Comparison of ENCODE assay signal across 1 cellular context in genomic region chr15:90660195-90660995, GRCh38.
TF ChIP-seq lines count a peak whose summit lies in the region.

No MANE protein-coding gene starts in this region.

TF ChIP-seq in K562, 482 proteins besides CTCF, POLR2A, EP300 and RAD21 (continued from another document and continues in another):
- TF ChIP-seq, protein P1, sequence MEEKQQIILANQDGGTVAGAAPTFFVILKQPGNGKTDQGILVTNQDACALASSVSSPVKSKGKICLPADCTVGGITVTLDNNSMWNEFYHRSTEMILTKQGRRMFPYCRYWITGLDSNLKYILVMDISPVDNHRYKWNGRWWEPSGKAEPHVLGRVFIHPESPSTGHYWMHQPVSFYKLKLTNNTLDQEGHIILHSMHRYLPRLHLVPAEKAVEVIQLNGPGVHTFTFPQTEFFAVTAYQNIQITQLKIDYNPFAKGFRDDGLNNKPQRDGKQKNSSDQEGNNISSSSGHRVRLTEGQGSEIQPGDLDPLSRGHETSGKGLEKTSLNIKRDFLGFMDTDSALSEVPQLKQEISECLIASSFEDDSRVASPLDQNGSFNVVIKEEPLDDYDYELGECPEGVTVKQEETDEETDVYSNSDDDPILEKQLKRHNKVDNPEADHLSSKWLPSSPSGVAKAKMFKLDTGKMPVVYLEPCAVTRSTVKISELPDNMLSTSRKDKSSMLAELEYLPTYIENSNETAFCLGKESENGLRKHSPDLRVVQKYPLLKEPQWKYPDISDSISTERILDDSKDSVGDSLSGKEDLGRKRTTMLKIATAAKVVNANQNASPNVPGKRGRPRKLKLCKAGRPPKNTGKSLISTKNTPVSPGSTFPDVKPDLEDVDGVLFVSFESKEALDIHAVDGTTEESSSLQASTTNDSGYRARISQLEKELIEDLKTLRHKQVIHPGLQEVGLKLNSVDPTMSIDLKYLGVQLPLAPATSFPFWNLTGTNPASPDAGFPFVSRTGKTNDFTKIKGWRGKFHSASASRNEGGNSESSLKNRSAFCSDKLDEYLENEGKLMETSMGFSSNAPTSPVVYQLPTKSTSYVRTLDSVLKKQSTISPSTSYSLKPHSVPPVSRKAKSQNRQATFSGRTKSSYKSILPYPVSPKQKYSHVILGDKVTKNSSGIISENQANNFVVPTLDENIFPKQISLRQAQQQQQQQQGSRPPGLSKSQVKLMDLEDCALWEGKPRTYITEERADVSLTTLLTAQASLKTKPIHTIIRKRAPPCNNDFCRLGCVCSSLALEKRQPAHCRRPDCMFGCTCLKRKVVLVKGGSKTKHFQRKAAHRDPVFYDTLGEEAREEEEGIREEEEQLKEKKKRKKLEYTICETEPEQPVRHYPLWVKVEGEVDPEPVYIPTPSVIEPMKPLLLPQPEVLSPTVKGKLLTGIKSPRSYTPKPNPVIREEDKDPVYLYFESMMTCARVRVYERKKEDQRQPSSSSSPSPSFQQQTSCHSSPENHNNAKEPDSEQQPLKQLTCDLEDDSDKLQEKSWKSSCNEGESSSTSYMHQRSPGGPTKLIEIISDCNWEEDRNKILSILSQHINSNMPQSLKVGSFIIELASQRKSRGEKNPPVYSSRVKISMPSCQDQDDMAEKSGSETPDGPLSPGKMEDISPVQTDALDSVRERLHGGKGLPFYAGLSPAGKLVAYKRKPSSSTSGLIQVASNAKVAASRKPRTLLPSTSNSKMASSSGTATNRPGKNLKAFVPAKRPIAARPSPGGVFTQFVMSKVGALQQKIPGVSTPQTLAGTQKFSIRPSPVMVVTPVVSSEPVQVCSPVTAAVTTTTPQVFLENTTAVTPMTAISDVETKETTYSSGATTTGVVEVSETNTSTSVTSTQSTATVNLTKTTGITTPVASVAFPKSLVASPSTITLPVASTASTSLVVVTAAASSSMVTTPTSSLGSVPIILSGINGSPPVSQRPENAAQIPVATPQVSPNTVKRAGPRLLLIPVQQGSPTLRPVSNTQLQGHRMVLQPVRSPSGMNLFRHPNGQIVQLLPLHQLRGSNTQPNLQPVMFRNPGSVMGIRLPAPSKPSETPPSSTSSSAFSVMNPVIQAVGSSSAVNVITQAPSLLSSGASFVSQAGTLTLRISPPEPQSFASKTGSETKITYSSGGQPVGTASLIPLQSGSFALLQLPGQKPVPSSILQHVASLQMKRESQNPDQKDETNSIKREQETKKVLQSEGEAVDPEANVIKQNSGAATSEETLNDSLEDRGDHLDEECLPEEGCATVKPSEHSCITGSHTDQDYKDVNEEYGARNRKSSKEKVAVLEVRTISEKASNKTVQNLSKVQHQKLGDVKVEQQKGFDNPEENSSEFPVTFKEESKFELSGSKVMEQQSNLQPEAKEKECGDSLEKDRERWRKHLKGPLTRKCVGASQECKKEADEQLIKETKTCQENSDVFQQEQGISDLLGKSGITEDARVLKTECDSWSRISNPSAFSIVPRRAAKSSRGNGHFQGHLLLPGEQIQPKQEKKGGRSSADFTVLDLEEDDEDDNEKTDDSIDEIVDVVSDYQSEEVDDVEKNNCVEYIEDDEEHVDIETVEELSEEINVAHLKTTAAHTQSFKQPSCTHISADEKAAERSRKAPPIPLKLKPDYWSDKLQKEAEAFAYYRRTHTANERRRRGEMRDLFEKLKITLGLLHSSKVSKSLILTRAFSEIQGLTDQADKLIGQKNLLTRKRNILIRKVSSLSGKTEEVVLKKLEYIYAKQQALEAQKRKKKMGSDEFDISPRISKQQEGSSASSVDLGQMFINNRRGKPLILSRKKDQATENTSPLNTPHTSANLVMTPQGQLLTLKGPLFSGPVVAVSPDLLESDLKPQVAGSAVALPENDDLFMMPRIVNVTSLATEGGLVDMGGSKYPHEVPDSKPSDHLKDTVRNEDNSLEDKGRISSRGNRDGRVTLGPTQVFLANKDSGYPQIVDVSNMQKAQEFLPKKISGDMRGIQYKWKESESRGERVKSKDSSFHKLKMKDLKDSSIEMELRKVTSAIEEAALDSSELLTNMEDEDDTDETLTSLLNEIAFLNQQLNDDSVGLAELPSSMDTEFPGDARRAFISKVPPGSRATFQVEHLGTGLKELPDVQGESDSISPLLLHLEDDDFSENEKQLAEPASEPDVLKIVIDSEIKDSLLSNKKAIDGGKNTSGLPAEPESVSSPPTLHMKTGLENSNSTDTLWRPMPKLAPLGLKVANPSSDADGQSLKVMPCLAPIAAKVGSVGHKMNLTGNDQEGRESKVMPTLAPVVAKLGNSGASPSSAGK (IDR thresholded peaks at IDR 0.05): no peak
- TF ChIP-seq, protein P2, sequence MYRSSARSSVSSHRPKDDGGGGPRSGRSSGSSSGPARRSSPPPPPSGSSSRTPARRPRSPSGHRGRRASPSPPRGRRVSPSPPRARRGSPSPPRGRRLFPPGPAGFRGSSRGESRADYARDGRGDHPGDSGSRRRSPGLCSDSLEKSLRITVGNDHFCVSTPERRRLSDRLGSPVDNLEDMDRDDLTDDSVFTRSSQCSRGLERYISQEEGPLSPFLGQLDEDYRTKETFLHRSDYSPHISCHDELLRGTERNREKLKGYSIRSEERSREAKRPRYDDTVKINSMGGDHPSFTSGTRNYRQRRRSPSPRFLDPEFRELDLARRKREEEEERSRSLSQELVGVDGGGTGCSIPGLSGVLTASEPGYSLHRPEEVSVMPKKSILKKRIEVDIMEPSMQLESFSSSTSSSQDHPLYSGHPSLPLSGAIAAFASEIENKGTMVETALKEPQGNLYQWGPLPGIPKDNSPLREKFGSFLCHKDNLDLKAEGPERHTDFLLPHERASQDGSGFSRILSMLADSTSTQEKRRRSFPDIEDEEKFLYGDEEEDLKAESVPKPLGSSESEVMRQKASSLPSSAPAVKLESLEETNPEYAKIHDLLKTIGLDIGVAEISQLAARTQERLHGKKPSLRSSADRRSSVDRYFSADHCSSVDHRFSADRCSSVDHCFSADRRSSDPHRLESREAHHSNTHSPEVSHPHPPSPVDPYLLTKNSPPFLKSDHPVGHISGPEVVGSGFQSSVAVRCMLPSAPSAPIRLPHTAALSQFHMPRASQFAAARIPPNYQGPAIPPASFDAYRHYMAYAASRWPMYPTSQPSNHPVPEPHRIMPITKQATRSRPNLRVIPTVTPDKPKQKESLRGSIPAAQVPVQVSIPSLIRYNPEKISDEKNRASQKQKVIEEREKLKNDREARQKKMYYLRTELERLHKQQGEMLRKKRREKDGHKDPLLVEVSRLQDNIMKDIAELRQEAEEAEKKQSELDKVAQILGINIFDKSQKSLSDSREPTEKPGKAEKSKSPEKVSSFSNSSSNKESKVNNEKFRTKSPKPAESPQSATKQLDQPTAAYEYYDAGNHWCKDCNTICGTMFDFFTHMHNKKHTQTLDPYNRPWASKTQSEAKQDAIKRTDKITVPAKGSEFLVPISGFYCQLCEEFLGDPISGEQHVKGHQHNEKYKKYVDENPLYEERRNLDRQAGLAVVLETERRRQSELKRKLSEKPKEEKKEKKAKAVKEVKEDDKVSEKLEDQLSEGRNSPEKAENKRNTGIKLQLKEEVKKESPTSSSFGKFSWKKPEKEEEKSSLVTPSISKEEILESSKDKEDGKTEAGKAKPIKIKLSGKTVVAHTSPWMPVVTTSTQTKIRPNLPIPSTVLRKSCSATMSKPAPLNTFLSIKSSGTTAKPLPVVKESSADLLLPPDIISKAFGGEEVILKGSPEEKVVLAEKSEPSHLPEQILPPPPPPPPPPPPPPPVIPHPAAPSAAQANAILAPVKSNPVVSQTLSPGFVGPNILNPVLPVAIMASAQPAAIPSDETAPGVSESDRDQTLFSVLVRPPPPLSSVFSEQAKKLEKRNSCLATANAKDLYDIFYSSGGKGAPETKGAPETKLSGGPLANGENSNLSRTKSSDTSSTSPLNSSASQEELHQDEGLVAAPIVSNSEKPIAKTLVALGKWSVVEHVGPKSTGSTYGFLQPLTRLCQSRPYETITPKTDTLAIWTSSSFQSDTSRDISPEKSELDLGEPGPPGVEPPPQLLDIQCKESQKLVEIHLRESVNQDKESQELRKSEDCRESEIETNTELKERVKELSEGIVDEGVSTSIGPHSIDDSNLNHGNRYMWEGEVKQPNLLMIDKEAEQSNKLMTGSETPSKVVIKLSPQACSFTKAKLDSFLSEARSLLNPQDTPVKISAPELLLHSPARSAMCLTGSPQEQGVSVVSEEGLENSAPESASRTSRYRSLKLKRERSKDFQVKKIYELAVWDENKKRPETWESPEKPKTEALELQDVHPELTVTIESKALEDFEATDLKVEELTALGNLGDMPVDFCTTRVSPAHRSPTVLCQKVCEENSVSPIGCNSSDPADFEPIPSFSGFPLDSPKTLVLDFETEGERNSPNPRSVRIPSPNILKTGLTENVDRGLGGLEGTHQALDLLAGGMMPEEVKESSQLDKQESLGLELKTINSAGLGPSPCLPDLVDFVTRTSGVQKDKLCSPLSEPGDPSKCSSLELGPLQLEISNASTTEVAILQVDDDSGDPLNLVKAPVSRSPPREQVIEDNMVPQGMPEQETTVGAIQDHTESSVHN (IDR thresholded peaks at IDR 0.05; ENCODE audit: borderline replicate concordance in 1 of 2, low read depth in 1 of 2): 0 out of 4 replicates have a peak, but pooled peaks of 1 of the 2 experiments have one; percentile 62
- TF ChIP-seq SLC30A9 (CRISPR knock-in tag; IDR thresholded peaks at IDR 0.05) (no peak), HNRNPLL (IDR thresholded peaks at IDR 0.05; ENCODE audit: low read depth, low read length, poor library complexity, severe bottlenecking) (no peak), ZSCAN32 (CRISPR knock-in tag; IDR thresholded peaks at IDR 0.05) (no peak), ZBTB7A (IDR thresholded peaks at IDR 0.05; ENCODE audit: borderline replicate concordance, control insufficient read depth, low read depth, low read length) (no peak), HCFC1 (IDR thresholded peaks at IDR 0.05; ENCODE audit: low read depth, low read length) (no peak), TFAM (CRISPR knock-in tag; conservative IDR thresholded peaks at IDR 0.05) (no peak), PATZ1 (CRISPR knock-in tag; IDR thresholded peaks at IDR 0.05; ENCODE audit: borderline replicate concordance) (no peak), BRCA1 (IDR thresholded peaks at IDR 0.05) (no peak), BRCA1 (CRISPR knock-in tag; IDR thresholded peaks at IDR 0.05) (no peak), PTRF (tag; IDR thresholded peaks at IDR 0.05) (no peak), ZNF174 (CRISPR knock-in tag; IDR thresholded peaks at IDR 0.05) (no peak), CHAMP1 (IDR thresholded peaks at IDR 0.05) (no peak), ETV1 (tag; conservative IDR thresholded peaks at IDR 0.05; ENCODE audit: low read depth) (no peak), USF2 (CRISPR knock-in tag; IDR thresholded peaks at IDR 0.05) (no peak), SAFB2 (IDR thresholded peaks at IDR 0.05; ENCODE audit: borderline replicate concordance, low read depth, low read length, severe bottlenecking) (no peak), IFI16 (CRISPR knock-in tag; IDR thresholded peaks at IDR 0.05) (no peak), CBX2 (IDR thresholded peaks at IDR 0.05; ENCODE audit: insufficient read depth, low read length, poor library complexity, severe bottlenecking) (no peak), ZNF57 (CRISPR knock-in tag; IDR thresholded peaks at IDR 0.05) (peak; percentile 49; the same call in 1 of the 2 replicates), XRCC4 (IDR thresholded peaks at IDR 0.05; ENCODE audit: extremely low read depth, insufficient read depth, insufficient read length) (no peak), ZNF316 (IDR thresholded peaks at IDR 0.05) (peak; percentile 68), HLTF (IDR thresholded peaks at IDR 0.05) (no peak), E2F3 (CRISPR knock-in tag; IDR thresholded peaks at IDR 0.05) (0 out of 2 replicates have a peak, but pooled peaks have one; percentile 33), KLF10 (CRISPR knock-in tag; IDR thresholded peaks at IDR 0.05) (no peak), C11orf30 (IDR thresholded peaks at IDR 0.05; ENCODE audit: low read depth) (peak; percentile 66)
- TF ChIP-seq, protein P3, sequence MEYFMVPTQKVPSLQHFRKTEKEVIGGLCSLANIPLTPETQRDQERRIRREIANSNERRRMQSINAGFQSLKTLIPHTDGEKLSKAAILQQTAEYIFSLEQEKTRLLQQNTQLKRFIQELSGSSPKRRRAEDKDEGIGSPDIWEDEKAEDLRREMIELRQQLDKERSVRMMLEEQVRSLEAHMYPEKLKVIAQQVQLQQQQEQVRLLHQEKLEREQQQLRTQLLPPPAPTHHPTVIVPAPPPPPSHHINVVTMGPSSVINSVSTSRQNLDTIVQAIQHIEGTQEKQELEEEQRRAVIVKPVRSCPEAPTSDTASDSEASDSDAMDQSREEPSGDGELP (CRISPR knock-in tag; IDR thresholded peaks at IDR 0.05; ENCODE audit: borderline replicate concordance): peak; percentile 99
